Comparison of ENCODE assay signal across 16 cellular contexts in the genomic region with DNA sequence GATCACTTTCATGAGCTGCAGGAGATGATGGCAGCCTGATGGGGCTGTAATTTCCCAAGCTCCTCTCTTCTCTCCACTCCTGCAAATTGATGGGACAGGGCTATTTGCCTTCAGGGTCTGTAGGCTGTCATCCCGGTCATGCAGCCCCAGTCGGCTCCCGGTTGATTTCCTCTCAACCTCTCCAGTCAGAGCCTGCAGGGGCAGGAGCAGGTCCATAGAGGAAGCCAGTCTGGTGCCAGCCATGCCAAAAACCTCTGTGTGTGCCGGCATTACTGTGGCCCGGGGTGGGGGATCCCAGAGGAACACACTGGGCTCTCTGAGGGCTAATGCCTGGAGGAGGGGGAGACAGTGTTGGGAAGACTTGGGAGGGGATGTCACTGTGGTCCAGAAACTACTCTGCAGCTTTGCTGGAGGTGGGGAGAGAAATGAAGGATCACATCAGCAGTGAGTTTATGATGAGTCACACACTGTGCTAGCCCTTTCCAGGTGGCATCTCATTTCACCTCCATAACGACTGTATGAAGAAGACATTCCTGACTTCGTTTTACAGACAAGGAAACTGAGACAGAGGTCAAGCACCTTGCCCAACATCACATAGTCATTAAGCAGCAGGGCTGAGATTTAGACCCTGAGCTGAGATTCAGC. TPM values are rescaled to one million over a fixed set of nuclear protein-coding genes. Genes with fewer than 3 reads are reported as not detected.
DNase-seq lines count a peak whose midpoint lies in the region; ATAC-seq and TF ChIP-seq lines count a peak whose summit lies in the region.
"Had no signal": no experiment of that assay in that cellular context is flagged by ENCODE, and none has a peak within 500 bp of the region (broad histone marks: within the 10 kb centered on the region; RNA-seq: fewer than 3 reads in every experiment).

No MANE protein-coding gene starts in this region.

- H3K27ac Mint-ChIP-seq in mesothelial cell of epicardium, result no peak overlapping the region
- H3K27ac Mint-ChIP-seq: CD4-positive, alpha-beta T cell had no signal

- H3K4me3 ChIP-seq in right cardiac atrium (ENCODE audit: low read length), result no peak overlapping the region
- H3K4me3 ChIP-seq in PC-3 (ENCODE audit: low read length), result no peak overlapping the region
- H3K4me3 ChIP-seq: GM23248 had no signal

- BruUV-seq in PC-3 (replicated peaks; lab: Mats Ljungman, UMichigan), result no TSS peak

- H3K36me3 Mint-ChIP-seq in mesothelial cell of epicardium, result no peaks in the 10 kb centered on the region

- peaks cover 6% of the 10 kb centered on the region for H3K9me3 Mint-ChIP-seq in mesothelial cell of epicardium
- H3K9me3 Mint-ChIP-seq: CD4-positive, alpha-beta T cell had no signal

- no peak overlapping the region for H3K9ac ChIP-seq in PC-3 (ENCODE audit: low read length)
- H3K9ac ChIP-seq: GM23248 had no signal

- no peak for ATAC-seq in right cardiac atrium
- ATAC-seq in PC-3, result no peak
- ATAC-seq in GM19324 (IDR thresholded peaks at IDR 0.05; ENCODE audit: low FRiP score, unreplicated experiment), result no peak
- no peak for ATAC-seq in GM18498 (IDR thresholded peaks at IDR 0.05; ENCODE audit: unreplicated experiment)

- POLR2A ChIA-PET in PC-3 (lab: Charles Lee; ENCODE audit: unreplicated experiment), result no interaction called here

- H4K20me1 ChIP-seq in PC-3 (ENCODE audit: low read length), result no peaks in the 10 kb centered on the region

- H3K27me3 ChIP-seq in right cardiac atrium (ENCODE audit: control insufficient read depth, insufficient read depth) (no peaks in the 10 kb centered on the region), PC-3 (ENCODE audit: low read length) (peaks cover 20% of the 10 kb centered on the region; the same call in 1 of the 2 replicates)

- no peaks in the 10 kb centered on the region for H3K36me3 ChIP-seq in PC-3 (ENCODE audit: low read depth, low read length)

- no peaks in the 10 kb centered on the region for H3K9me2 ChIP-seq in PC-3 (replicated peaks; ENCODE audit: low read length)

- intact Hi-C loops in cardiac septum (cut with DNase I), result no loop called here
- intact Hi-C loops in right cardiac atrium (cut with DNase I), result no loop called here
- intact Hi-C loops in PC-3 (cut with micrococcal nuclease), result no loop called here

- H3K4me2 ChIP-seq in PC-3 (ENCODE audit: low read length), result no peak overlapping the region

- H3K27ac ChIP-seq in right cardiac atrium (ENCODE audit: low read length), result no peak overlapping the region
- no peak overlapping the region for H3K27ac ChIP-seq in PC-3 (ENCODE audit: low read length)
- H3K27ac ChIP-seq: GM23248 had no signal

- H3F3A ChIP-seq in PC-3 (ENCODE audit: low read length, unreplicated experiment), result no peaks in the 10 kb centered on the region

- H2AFZ ChIP-seq in PC-3 (ENCODE audit: low read length), result no peak overlapping the region
- H2AFZ ChIP-seq: GM23248 had no signal

- no peaks in the 10 kb centered on the region for H3K4me1 ChIP-seq in right cardiac atrium (ENCODE audit: control insufficient read depth, insufficient read depth, low read length)
- H3K4me1 ChIP-seq in PC-3 (ENCODE audit: insufficient read depth, low read length), result no peaks in the 10 kb centered on the region

- H3K79me2 ChIP-seq in PC-3 (ENCODE audit: low read length), result no peaks in the 10 kb centered on the region

- 74% methylated on average over 7 of the region's 7 CpGs for WGBS in right cardiac atrium

- DNase-seq in cardiac septum (ENCODE audit: low spot score) (peak; percentile 36), right cardiac atrium (no peak), PC-3 (peak; percentile 19), islet precursor cell (peak; percentile 61), mesothelial cell of epicardium (ENCODE audit: low spot score in 2 of 2, unreplicated experiment in 2 of 2) (no peak)
- no peak for DNase-seq in activated CD4-positive, CD25-positive, alpha-beta regulatory T cell (lab: John Stamatoyannopoulos, UW)
- DNase-seq: ACHN; C1 segment of cervical spinal cord; CD4-positive, alpha-beta T cell; DMS79; GF-D8; GM23248; IMR-90 had no signal

- TF ChIP-seq CTCF in PC-3 (conservative IDR thresholded peaks at IDR 0.05; ENCODE audit: low read depth, low read length) (no peak), mesothelial cell of epicardium (IDR thresholded peaks at IDR 0.05; ENCODE audit: unreplicated experiment) (no peak)

- H3K4me1 Mint-ChIP-seq in mesothelial cell of epicardium, result peaks cover 4% of the 10 kb centered on the region

- CTCF ChIA-PET in PC-3 (lab: Charles Lee), result no interaction called here

- peaks cover 11% of the 10 kb centered on the region for H3K27me3 Mint-ChIP-seq in mesothelial cell of epicardium (ENCODE audit: low read depth)

- H3K9me3 ChIP-seq in right cardiac atrium (ENCODE audit: control insufficient read depth, low read length), result no peaks in the 10 kb centered on the region
- no peaks in the 10 kb centered on the region for H3K9me3 ChIP-seq in PC-3 (ENCODE audit: low read length)

- no peak overlapping the region for H3K4me3 Mint-ChIP-seq in mesothelial cell of epicardium
- H3K4me3 Mint-ChIP-seq: CD4-positive, alpha-beta T cell had no signal

RNA-seq across cellular contexts. Expression of gene PRIMA1, which starts 46.6 kb away (rescaled TPM):
- total RNA-seq in cardiac septum, result 2.3 TPM
- total RNA-seq in right cardiac atrium, result 10 to 100 TPM in 2 of 4 donors, 1 to 10 TPM in 2; 6.1 to 11.7 (median 10.1) TPM
- 5.9 TPM for polyA plus RNA-seq in right cardiac atrium
- 0.04 TPM in 1 of 2 replicates, not detected in the other for total RNA-seq in PC-3 (2014; rRNA removed)
- 1.5 to 2.3 TPM (median 2.0 TPM) in 3 replicates for total RNA-seq in mesothelial cell of epicardium
- total RNA-seq: A172; CD4-positive, alpha-beta T cell; IMR-90 had no signal
- polyA plus RNA-seq: GM23248, IMR-90 had no signal

Comparison
In these comparisons a context has a peak if more than half of its experiments do, and no peak if none do; other contexts are left out.
1. DNase-seq: peak in cardiac septum (single experiment), PC-3 (single experiment) and islet precursor cell (single experiment); none in right cardiac atrium (0 of 3), activated CD4-positive, CD25-positive, alpha-beta regulatory T cell (0 of 4) and mesothelial cell of epicardium (0 of 2).